37 cellular contexts compared by ENCODE assay signal in the genomic region with DNA sequence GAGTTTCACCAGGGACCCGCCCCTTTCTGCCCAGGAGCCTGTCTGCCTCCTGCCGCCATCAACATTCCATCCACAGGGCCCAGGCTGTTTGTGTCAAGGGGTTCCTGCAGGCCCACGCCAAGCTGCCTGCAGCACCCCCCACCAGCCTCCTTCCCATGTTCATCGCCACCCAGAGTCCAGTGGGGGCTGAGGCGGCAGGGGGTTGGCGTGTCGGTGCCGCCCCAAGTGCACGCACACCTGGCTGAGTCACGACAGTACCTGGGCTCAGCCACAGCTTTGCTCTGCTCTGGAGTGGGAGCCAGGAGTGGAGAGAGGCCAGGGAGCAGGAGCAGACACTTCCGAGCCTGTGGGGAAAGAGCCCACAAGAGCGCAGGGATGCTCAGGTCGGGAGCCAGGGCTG. TPM values are rescaled to one million over a fixed set of nuclear protein-coding genes. Genes with fewer than 3 reads are reported as not detected.
"Had no signal": no experiment of that assay in that cellular context is flagged by ENCODE, and none has a peak within 500 bp of the region (broad histone marks: within the 10 kb centered on the region; RNA-seq: fewer than 3 reads in every experiment).

No MANE protein-coding gene starts in this region.

- H3K4me2 ChIP-seq: KMS-11 had no signal

- H3K36me3 ChIP-seq: MG63 had no signal

- H3K9ac ChIP-seq: KMS-11 had no signal

- H3K27ac ChIP-seq: KMS-11 had no signal

- H3K4me3 ChIP-seq: MG63 had no signal

- DNase-seq: Karpas-422, Kasumi-1, MG63, MM.1S, MV-4-11, NCI-H1048, NCI-H1092, NCI-H1092 treated with DMSO at 0.1 percent for 48 hours, NCI-H1105, NCI-H1105 treated with DMSO at 0.1 percent for 48 hours, NCI-H1417, NCI-H1417 treated with DMSO at 0.1 percent for 48 hours, NCI-H1436, NCI-H1436 treated with DMSO at 0.1 percent for 48 hours, NCI-H146, NCI-H1694, NCI-H187, NCI-H187 treated with DMSO at 0.1 percent for 48 hours, NCI-H1930, NCI-H2029, NCI-H2029 treated with DMSO at 0.1 percent for 48 hours, NCI-H2081, NCI-H2081 treated with DMSO at 0.1 percent for 48 hours, NCI-H2107, NCI-H2171, NCI-H2171 treated with DMSO at 0.1 percent for 48 hours, NCI-H2227 treated with DMSO at 0.1 percent for 48 hours, NCI-H226, NCI-H345, NCI-H446, NCI-H446 treated with DMSO at 0.1 percent for 48 hours, NCI-H510A, NCI-H510A treated with DMSO at 0.1 percent for 48 hours had no signal

- H3K27me3 ChIP-seq: MG63 had no signal

RNA-seq across cellular contexts. Expression of a gene that starts 42.8 kb away (rescaled TPM):
- total RNA-seq: LHCN-M2, MCF 10A, NCI-H460 had no signal
